Comparison of ENCODE assay signal across 13 cellular contexts in the genomic region with DNA sequence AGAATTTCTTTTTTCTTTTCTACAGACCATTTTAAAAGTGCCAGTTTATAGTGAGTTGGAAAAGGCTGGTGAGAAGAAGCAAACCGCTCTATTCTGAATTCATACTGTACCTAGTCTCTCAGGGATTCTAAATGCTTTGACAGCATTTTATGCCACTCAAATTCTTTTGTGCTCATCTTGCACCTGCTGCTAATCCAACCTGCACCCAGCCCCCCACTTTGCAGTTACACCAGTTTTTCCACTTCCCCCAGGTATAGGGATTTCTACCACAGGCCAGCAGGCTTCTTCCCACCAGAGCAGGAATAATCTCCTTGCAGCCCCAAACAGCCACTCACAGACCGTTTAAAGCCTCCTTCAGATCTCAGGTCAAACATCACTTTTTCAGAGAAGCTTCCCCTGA.
DNase-seq lines count a peak whose midpoint lies in the region; ATAC-seq, FAIRE-seq and TF ChIP-seq lines count a peak whose summit lies in the region.
"Had no signal": no experiment of that assay in that cellular context is flagged by ENCODE, and none has a peak within 500 bp of the region (broad histone marks: within the 10 kb centered on the region; RNA-seq: fewer than 3 reads in every experiment).

No MANE protein-coding gene starts in this region.

- H3K36me3 ChIP-seq in small intestine (ENCODE audit: control insufficient read depth in 2 of 2, insufficient read depth in 2 of 2, low read length in 2 of 2), result no peaks in the 10 kb centered on the region

- H3K27ac ChIP-seq in small intestine (ENCODE audit: low read depth in 1 of 2, low read length in 1 of 2), result no peak overlapping the region

- DNase-seq in DMS53 (lab: John Stamatoyannopoulos, UW), result peak; percentile 95
- peak; percentile 52 for DNase-seq in NCI-H146 treated with DMSO at 0.1 percent for 48 hours (lab: John Stamatoyannopoulos, UW; ENCODE audit: unreplicated experiment)
- DNase-seq in WTC11 (ENCODE audit: low spot score), result no peak
- no peak for DNase-seq in nephron progenitor cell
- no peak for DNase-seq in small intestine
- no peak for DNase-seq in NCI-H1694 treated with DMSO at 0.1 percent for 48 hours (lab: John Stamatoyannopoulos, UW)
- DNase-seq: MV-4-11; stimulated activated CD8-positive, alpha-beta memory T cell treated with anti-CD3 and anti-CD28 coated beads, Interleukin-4, amount 100 ng/mL, for 48 hours had no signal

- no peaks in the 10 kb centered on the region for H3K9me3 ChIP-seq in small intestine (ENCODE audit: control insufficient read depth, low read depth)

- peaks cover 3 to 11% of the 10 kb centered on the region in 2 donors for H3K4me1 ChIP-seq in small intestine (ENCODE audit: control insufficient read depth in 2 of 2, insufficient read depth in 1 of 2, low read depth in 1 of 2, low read length in 1 of 2)

- peaks cover 59% of the 10 kb centered on the region for H3K4me1 Mint-ChIP-seq in WTC11
- peaks cover 73% of the 10 kb centered on the region for H3K4me1 Mint-ChIP-seq in nephron progenitor cell

- WGBS in small intestine, 3 donors, result 48 to 65% (median 58%) methylated on average over 2 of the region's 2 CpGs

- CTCF ChIA-PET in WTC11 (lab: Charles Lee), result interaction anchor here (1.7 to 2.7 kb wide), 3 partner anchors 14 to 144 kb away, joined by 7 to 14 read pairs (median 9); no protein-coding TSS in a partner anchor

- H3K27ac Mint-ChIP-seq in WTC11, result peak overlapping the region; percentile 88
- peak overlapping the region; percentile 90 for H3K27ac Mint-ChIP-seq in nephron progenitor cell
- H3K27ac Mint-ChIP-seq: naive thymus-derived CD8-positive, alpha-beta T cell had no signal

- POLR2A ChIA-PET in WTC11 (lab: Charles Lee), result no interaction called here

- H3K4me3 Mint-ChIP-seq in WTC11 (peak overlapping the region; percentile 19), nephron progenitor cell (peak overlapping the region; percentile 41)

- H3K9me3 Mint-ChIP-seq in WTC11 (peaks cover 4% of the 10 kb centered on the region), nephron progenitor cell (peaks cover 13% of the 10 kb centered on the region)

- peaks cover 3% of the 10 kb centered on the region for H3K36me3 Mint-ChIP-seq in WTC11
- H3K36me3 Mint-ChIP-seq in nephron progenitor cell (ENCODE audit: low read depth), result peaks cover 16% of the 10 kb centered on the region

- no peak for TF ChIP-seq CTCF in WTC11 (IDR thresholded peaks at IDR 0.05)
- no peak for TF ChIP-seq CTCF in nephron progenitor cell (IDR thresholded peaks at IDR 0.05)

- no peak for FAIRE-seq in small intestine (lab: Jason Lieb, UNC)
- FAIRE-seq: bronchial epithelial cell, keratinocyte had no signal

- no peaks in the 10 kb centered on the region for H3K27me3 ChIP-seq in small intestine (ENCODE audit: control insufficient read depth in 2 of 2, insufficient read depth in 2 of 2, low read length in 2 of 2)

- ATAC-seq in WTC11 (no peak), HG02623 (IDR thresholded peaks at IDR 0.05; ENCODE audit: unreplicated experiment) (no peak), GM18907 (IDR thresholded peaks at IDR 0.05; ENCODE audit: unreplicated experiment) (no peak)
- ATAC-seq: naive thymus-derived CD8-positive, alpha-beta T cell had no signal

- no peaks in the 10 kb centered on the region for H3K27me3 Mint-ChIP-seq in WTC11 (ENCODE audit: low read depth)
- H3K27me3 Mint-ChIP-seq in nephron progenitor cell (ENCODE audit: low read depth, poor library complexity), result peaks cover 2% of the 10 kb centered on the region

- no peak overlapping the region for H3K4me3 ChIP-seq in small intestine (ENCODE audit: low read depth in 1 of 2, low read length in 2 of 2)

TF ChIP-seq in WTC11, 78 proteins besides CTCF, POLR2A, EP300 and RAD21:
- no peak for TF ChIP-seq IRF2 (CRISPR knock-in tag; IDR thresholded peaks at IDR 0.05; ENCODE audit: borderline replicate concordance, low read depth)
- TF ChIP-seq PRDM15 (CRISPR knock-in tag; IDR thresholded peaks at IDR 0.05), result 0 out of 2 replicates have a peak, but pooled peaks have one; percentile 22

Comparison
In these comparisons a context has a peak if more than half of its experiments do, and no peak if none do; other contexts are left out.
1. DNase-seq: peak in DMS53 (single experiment) and NCI-H146 treated with DMSO at 0.1 percent for 48 hours (single experiment); none in WTC11 (single experiment), nephron progenitor cell (single experiment), small intestine (single experiment) and NCI-H1694 treated with DMSO at 0.1 percent for 48 hours (single experiment).